In the genomic region with DNA sequence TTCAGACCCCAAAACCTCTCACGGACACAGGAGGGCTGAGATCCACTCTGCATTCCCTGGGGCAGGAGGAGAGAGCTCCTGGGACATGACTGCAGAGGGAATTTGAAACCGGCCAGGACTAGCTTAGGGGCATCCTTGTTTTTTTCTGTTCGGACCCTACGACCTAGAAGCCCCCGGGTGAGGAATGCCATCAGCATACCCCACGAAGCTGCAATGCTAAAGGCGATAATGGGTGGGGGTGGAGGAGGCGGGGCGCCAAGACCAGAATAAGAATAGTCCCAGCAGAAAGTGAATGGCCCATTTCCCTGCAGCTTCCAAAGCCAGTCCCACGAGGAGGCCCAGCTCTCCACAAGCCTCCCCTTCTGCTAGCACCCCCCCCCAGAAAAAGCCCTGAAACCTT, we compare ENCODE assay signal across 15 cellular contexts. TPM values are rescaled to one million over a fixed set of nuclear protein-coding genes. Genes with fewer than 3 reads are reported as not detected.
A peak's percentile ranks its signal among the peaks of the same experiment; 100 is the strongest.
DNase-seq lines count a peak whose midpoint lies in the region; ATAC-seq and TF ChIP-seq lines count a peak whose summit lies in the region.
"Had no signal": no experiment of that assay in that cellular context is flagged by ENCODE, and none has a peak within 500 bp of the region (broad histone marks: within the 10 kb centered on the region; RNA-seq: fewer than 3 reads in every experiment).

No MANE protein-coding gene starts in this region.

- H3K4me1 ChIP-seq in IMR-90 (ENCODE audit: control insufficient read depth, insufficient read depth, low read length), result peaks cover 4% of the 10 kb centered on the region
- H3K4me1 ChIP-seq in colonic mucosa, result peaks cover 18% of the 10 kb centered on the region
- H3K4me1 ChIP-seq in mucosa of rectum (ENCODE audit: control insufficient read depth in 2 of 2, insufficient read depth in 2 of 2, low read length in 2 of 2), result peaks cover 17 to 41% of the 10 kb centered on the region in 2 donors
- peaks cover 84% of the 10 kb centered on the region for H3K4me1 ChIP-seq in suprapubic skin
- peaks cover 12% of the 10 kb centered on the region for H3K4me1 ChIP-seq in Karpas-422 (ENCODE audit: low read length)
- H3K4me1 ChIP-seq: BE2C, parathyroid adenoma had no signal

- no peak overlapping the region for H4K5ac ChIP-seq in IMR-90 (ENCODE audit: low read depth, low read length)

- dilution Hi-C loops in IMR-90 (cut with HindIII; ENCODE audit: low sequenced_read_pairs, unreplicated experiment), result no loop called here

- BruUV-seq in IMR-90 (replicated peaks; lab: Mats Ljungman, UMichigan), result no TSS peak

- H4K20me1 ChIP-seq in IMR-90 (ENCODE audit: insufficient read depth, low read length), result no peaks in the 10 kb centered on the region; the same call in 1 of the 2 replicates
- peaks cover 7% of the 10 kb centered on the region; the same call in 1 of the 2 replicates for H4K20me1 ChIP-seq in Karpas-422 (ENCODE audit: insufficient read depth, low read depth, low read length)

- no peak overlapping the region for H2BK120ac ChIP-seq in IMR-90 (ENCODE audit: low read depth, low read length)

- no peak overlapping the region for H3K27ac ChIP-seq in IMR-90 (ENCODE audit: insufficient read depth, low read length)
- no peak overlapping the region for H3K27ac ChIP-seq in colonic mucosa
- H3K27ac ChIP-seq in mucosa of rectum (ENCODE audit: low read depth in 2 of 2, low read length in 2 of 2), result peak overlapping the region in 1 of 2 donors; percentile 15
- peak overlapping the region; percentile 18 for H3K27ac ChIP-seq in suprapubic skin
- no peak overlapping the region for H3K27ac ChIP-seq in Karpas-422 (ENCODE audit: low read length)
- H3K27ac ChIP-seq: parathyroid adenoma had no signal

- H3K27me3 ChIP-seq in IMR-90 (ENCODE audit: control insufficient read depth, insufficient read depth, low read length) (peaks cover 3% of the 10 kb centered on the region), colonic mucosa (peaks cover 5% of the 10 kb centered on the region), mucosa of rectum (ENCODE audit: control insufficient read depth in 2 of 2, insufficient read depth in 2 of 2, low read length in 2 of 2) (peaks cover 0 to 2% of the 10 kb centered on the region in 2 donors), suprapubic skin (peaks cover 4% of the 10 kb centered on the region), Karpas-422 (ENCODE audit: low read length) (no peaks in the 10 kb centered on the region)

- H2AFZ ChIP-seq in IMR-90 (replicated peaks; ENCODE audit: low read length, poor library complexity) (no peak overlapping the region), Karpas-422 (ENCODE audit: low read length) (no peak overlapping the region)
- H2AFZ ChIP-seq: parathyroid adenoma had no signal

- H4K91ac ChIP-seq in IMR-90 (ENCODE audit: insufficient read depth, low read depth, low read length), result no peak overlapping the region; the same call in 1 of the 2 replicates

- intact Hi-C loops in IMR-90 (cut with micrococcal nuclease) (loop anchor here (1.0 to 10.0 kb wide), 3 partner anchors 43 to 359 kb away; a partner anchor contains a TSS), colonic mucosa (cut with DNase I) (loop anchor here (5.0 kb wide), 1 partner anchor 183 kb away; no protein-coding TSS in a partner anchor)

- WGBS in IMR-90 (ENCODE audit: extremely low coverage in 2 of 2, insufficient read length in 1 of 2), 2 experiments, result 80% methylated on average over 2 of the region's 10 CpGs; no CpG with 5 or more reads in 1 of the 2 experiments
- WGBS in suprapubic skin, result 56% methylated on average over 10 of the region's 10 CpGs

- no peak overlapping the region for H4K8ac ChIP-seq in IMR-90 (ENCODE audit: low read depth in 2 of 2, low read length in 2 of 2)

- H2BK5ac ChIP-seq in IMR-90 (ENCODE audit: low read depth, low read length, poor library complexity, severe bottlenecking), result no peak overlapping the region

- H3K4me3 ChIP-seq in IMR-90 (ENCODE audit: insufficient read depth, low read depth, low read length) (no peak overlapping the region), colonic mucosa (no peak overlapping the region), mucosa of rectum (ENCODE audit: low read length in 2 of 2) (peak overlapping the region in 1 of 2 donors; percentile 16), suprapubic skin (peak overlapping the region; percentile 3), Karpas-422 (ENCODE audit: low read length) (no peak overlapping the region)

- TF ChIP-seq POLR2A in IMR-90 (IDR thresholded peaks at IDR 0.05; ENCODE audit: low read depth, low read length), result no peak
- TF ChIP-seq POLR2A in suprapubic skin (IDR thresholded peaks at IDR 0.05), result no peak

- peaks cover 0 to 32% of the 10 kb centered on the region in 2 experiments; a peak in 3 of 4 replicates for H3K79me1 ChIP-seq in IMR-90 (ENCODE audit: low read depth in 1 of 2, low read length in 2 of 2)

- H2AK5ac ChIP-seq in IMR-90 (ENCODE audit: low read depth, low read length), result no peak overlapping the region

- H3K4me2 ChIP-seq in IMR-90 (ENCODE audit: low read depth, low read length) (no peak overlapping the region), Karpas-422 (ENCODE audit: low read depth, low read length, poor library complexity, severe bottlenecking) (no peak overlapping the region)

- H2BK15ac ChIP-seq in IMR-90 (ENCODE audit: low read depth, low read length), result no peak overlapping the region

- H2AK9ac ChIP-seq in IMR-90 (replicated peaks; ENCODE audit: low read depth, low read length, poor library complexity), result no peak overlapping the region

- H3K9me3 ChIP-seq in IMR-90 (ENCODE audit: control insufficient read depth, insufficient read depth, low read length) (no peaks in the 10 kb centered on the region), colonic mucosa (no peaks in the 10 kb centered on the region), mucosa of rectum (ENCODE audit: control insufficient read depth in 2 of 2, low read length in 2 of 2) (no peaks in the 10 kb centered on the region), suprapubic skin (no peaks in the 10 kb centered on the region), Karpas-422 (ENCODE audit: low read length) (no peaks in the 10 kb centered on the region)
- H3K9me3 ChIP-seq: BE2C had no signal

- H3K36me3 ChIP-seq in IMR-90 (ENCODE audit: control insufficient read depth, insufficient read depth, low read length) (0 out of 2 replicates have a peak, but pooled peaks cover 1% of the 10 kb centered on the region), colonic mucosa (no peaks in the 10 kb centered on the region), mucosa of rectum (ENCODE audit: control insufficient read depth in 2 of 2, insufficient read depth in 2 of 2, low read length in 2 of 2) (peaks cover 2 to 8% of the 10 kb centered on the region in 2 donors), suprapubic skin (no peaks in the 10 kb centered on the region), Karpas-422 (ENCODE audit: insufficient read depth, low read length) (no peaks in the 10 kb centered on the region)
- H3K36me3 ChIP-seq: BE2C had no signal

- TF ChIP-seq CTCF in IMR-90 (conservative IDR thresholded peaks at IDR 0.05; ENCODE audit: low read depth, low read length) (no peak), colonic mucosa (IDR thresholded peaks at IDR 0.05) (no peak), suprapubic skin (IDR thresholded peaks at IDR 0.05) (no peak)

- ATAC-seq in IMR-90 (ENCODE audit: low read depth), result no peak

- no peak overlapping the region for H3K14ac ChIP-seq in IMR-90 (replicated peaks; ENCODE audit: low read depth, low read length)

- DNase-seq in IMR-90, result no peak
- no peak for DNase-seq in colonic mucosa
- DNase-seq in suprapubic skin (ENCODE audit: low spot score in 2 of 2), result no peak
- no peak for DNase-seq in NCI-H524 treated with DMSO at 0.1 percent for 48 hours (lab: John Stamatoyannopoulos, UW)
- DNase-seq in ACHN, result no peak
- no peak for DNase-seq in Karpas-422
- no peak for DNase-seq in inferior parietal cortex (ENCODE audit: extremely low spot score)
- DNase-seq: activated CD4-positive, alpha-beta T cell treated with anti-CD3 and anti-CD28 coated beads, Interleukin-2, amount 50 U/mL, for 4 hours; BE2C; DMS79; Kasumi-1; NCI-H1694; NCI-H748 treated with DMSO at 0.1 percent for 48 hours had no signal

- H3K9ac ChIP-seq in IMR-90 (ENCODE audit: low read depth, low read length), result no peak overlapping the region
- peak overlapping the region; percentile 2 to 64 for H3K9ac ChIP-seq in colonic mucosa (ENCODE audit: low read depth in 2 of 2, low read length in 2 of 2)
- peak overlapping the region; percentile 34 to 37 for H3K9ac ChIP-seq in mucosa of rectum (ENCODE audit: low read depth in 1 of 2, low read length in 2 of 2)
- H3K9ac ChIP-seq in Karpas-422 (ENCODE audit: low read length), result no peak overlapping the region
- H3K9ac ChIP-seq: parathyroid adenoma had no signal

- H3K4ac ChIP-seq in IMR-90 (ENCODE audit: low read depth, low read length), result 0 out of 2 replicates have a peak overlapping the region, but pooled peaks have one; percentile 9

- H3K18ac ChIP-seq in IMR-90 (ENCODE audit: low read depth, low read length), result no peak overlapping the region

- peaks cover 6% of the 10 kb centered on the region; the same call in 1 of the 2 replicates for H3K9me1 ChIP-seq in IMR-90 (ENCODE audit: insufficient read depth, low read length)

- no peak overlapping the region for H3K23ac ChIP-seq in IMR-90 (ENCODE audit: low read depth, low read length)

- CTCF ChIA-PET in IMR-90 (lab: Yijun Ruan, JAX), result no interaction called here

- H2BK20ac ChIP-seq in IMR-90 (ENCODE audit: low read depth, low read length), result no peak overlapping the region

- POLR2A ChIA-PET in IMR-90 (lab: Charles Lee; ENCODE audit: unreplicated experiment), result no interaction called here

- no peak for TF ChIP-seq RAD21 in IMR-90 (IDR thresholded peaks at IDR 0.05; ENCODE audit: low read length)

- H3K79me2 ChIP-seq in Karpas-422 (ENCODE audit: low read length), result no peaks in the 10 kb centered on the region
- H3K79me2 ChIP-seq: parathyroid adenoma had no signal

- no peaks in the 10 kb centered on the region for H3K9me2 ChIP-seq in Karpas-422 (replicated peaks; ENCODE audit: insufficient read depth, low read length)

- in situ Hi-C loops in IMR-90 (cut with MboI; ENCODE audit: low sequenced_read_pairs) (no loop called here), ACHN (cut with HindIII; ENCODE audit: low pct_ligation_motif_present, low pct_unique_long_range_greater_than_20kb, low sequenced_read_pairs) (no loop called here)

- H3K56ac ChIP-seq in IMR-90 (ENCODE audit: extremely low read depth, insufficient read depth, low read length), result no peak overlapping the region

- TF ChIP-seq EP300 in suprapubic skin (IDR thresholded peaks at IDR 0.05), result no peak

TF ChIP-seq in IMR-90, 13 proteins besides CTCF, POLR2A, EP300 and RAD21 (continues in another document):
- no peak for TF ChIP-seq MAZ (IDR thresholded peaks at IDR 0.05; ENCODE audit: borderline replicate concordance, low read depth, low read length)

RNA-seq across cellular contexts. Expression of a gene that starts 4.0 kb away (rescaled TPM):
- total RNA-seq in IMR-90 (2012; rRNA removed), result 3.8 and 4.7 TPM in 2 replicates
- 3.3 and 4.7 TPM in 2 replicates for polyA plus RNA-seq in IMR-90 (2012; rRNA removed)
- polyA plus RNA-seq in IMR-90 (2012; cell fraction: cytosol; rRNA removed), result 2.9 and 3.2 TPM in 2 replicates
- 9.1 and 10.4 TPM in 2 replicates for polyA plus RNA-seq in IMR-90 (2012; cell fraction: nucleus; rRNA removed; ENCODE audit: low replicate concordance)
- total RNA-seq in colonic mucosa, result 10 to 100 TPM; 34.9 to 50.5 TPM
- 10 to 100 TPM; 16.2 to 41.6 (median 22.0) TPM for total RNA-seq in suprapubic skin
- total RNA-seq in Karpas-422 (2014; rRNA removed; shearing (Covaris generic); ENCODE audit: low replicate concordance), result 0.54 and 0.56 TPM in 2 replicates

Comparison
In these comparisons a context has a peak if more than half of its experiments do, and no peak if none do; other contexts are left out.
1. H3K9ac ChIP-seq: peak in colonic mucosa (2 of 2) and mucosa of rectum (2 of 2); none in IMR-90 (single experiment) and Karpas-422 (single experiment).